10 cellular contexts compared by ENCODE assay signal in the genomic region with DNA sequence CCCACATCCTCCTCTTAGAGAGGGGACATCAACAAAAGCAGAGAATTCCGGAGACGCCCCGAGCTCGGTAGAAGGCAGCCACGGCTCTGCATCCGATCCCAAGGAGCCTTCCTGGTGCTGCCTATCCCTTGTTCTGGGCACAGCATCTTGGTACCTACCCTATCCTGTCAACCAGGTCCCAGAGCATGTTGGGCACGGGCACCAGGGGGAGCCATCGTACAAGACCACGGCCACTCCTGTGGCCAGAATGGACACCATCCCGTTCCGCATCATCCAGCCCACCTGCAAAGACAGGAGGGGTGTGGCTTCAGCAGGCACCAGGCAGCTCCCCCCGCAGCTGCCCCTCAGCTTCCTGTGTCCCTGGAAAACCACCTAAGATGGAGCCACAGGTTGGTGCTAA.
A peak's percentile ranks its signal among the peaks of the same experiment; 100 is the strongest.
DNase-seq lines count a peak whose midpoint lies in the region; ATAC-seq, FAIRE-seq and TF ChIP-seq lines count a peak whose summit lies in the region.
"Had no signal": no experiment of that assay in that cellular context is flagged by ENCODE, and none has a peak within 500 bp of the region (broad histone marks: within the 10 kb centered on the region; RNA-seq: fewer than 3 reads in every experiment).

No MANE protein-coding gene starts in this region.

- H3K4me1 ChIP-seq in A673 (ENCODE audit: insufficient read depth, low read length, poor library complexity, severe bottlenecking) (no peaks in the 10 kb centered on the region), SJCRH30 (no peaks in the 10 kb centered on the region)

- H3K27ac ChIP-seq in A673 (ENCODE audit: low read depth, low read length, poor library complexity, severe bottlenecking) (no peak overlapping the region), SJCRH30 (no peak overlapping the region)
- H3K27ac ChIP-seq: SK-N-MC, skin epidermis had no signal

- CTCF ChIA-PET in A673 (lab: Charles Lee), result no interaction called here

- intact Hi-C loops in A673 (cut with micrococcal nuclease; ENCODE audit: unreplicated experiment), result no loop called here

- H3K9me3 ChIP-seq in A673 (ENCODE audit: low read depth, low read length, poor library complexity, severe bottlenecking) (no peaks in the 10 kb centered on the region), SJCRH30 (replicated peaks) (no peaks in the 10 kb centered on the region)

- DNase-seq in A673 (ENCODE audit: low spot score) (peak; percentile 9), SJCRH30 (peak; percentile 52 to 62), islet precursor cell (peak; percentile 77), GM19239 (ENCODE audit: insufficient read length, low spot score) (no peak), pons (ENCODE audit: low spot score) (no peak)

- ATAC-seq in HG03135 (IDR thresholded peaks at IDR 0.05; ENCODE audit: unreplicated experiment), result no peak
- no peak for ATAC-seq in GM18909 (IDR thresholded peaks at IDR 0.05; ENCODE audit: poor library complexity, unreplicated experiment)

- BruUV-seq in A673 (replicated peaks; lab: Mats Ljungman, UMichigan), result no TSS peak

- H3K27me3 ChIP-seq in A673 (replicated peaks; ENCODE audit: insufficient read depth, low read depth, low read length, poor library complexity), result no peaks in the 10 kb centered on the region
- H3K27me3 ChIP-seq in SJCRH30, result no peaks in the 10 kb centered on the region

- H3K36me3 ChIP-seq in A673 (ENCODE audit: insufficient read depth, low read length, poor library complexity, severe bottlenecking), result no peaks in the 10 kb centered on the region
- no peaks in the 10 kb centered on the region for H3K36me3 ChIP-seq in SJCRH30

- peak; percentile 49 for TF ChIP-seq CTCF in A673 (conservative IDR thresholded peaks at IDR 0.05; ENCODE audit: low read depth, low read length)
- peak; percentile 29 for TF ChIP-seq CTCF in GM12873 (IDR thresholded peaks at IDR 0.05; ENCODE audit: insufficient read depth, low read depth, low read length, missing control alignments)

- H3K4me3 ChIP-seq in A673 (ENCODE audit: low read depth, low read length, poor library complexity, severe bottlenecking) (no peak overlapping the region), SJCRH30 (no peak overlapping the region)
- H3K4me3 ChIP-seq: SK-N-MC, skin epidermis had no signal

- no peak for FAIRE-seq in GM19239 (lab: Jason Lieb, UNC)

- POLR2A ChIA-PET in A673 (lab: Charles Lee; ENCODE audit: low non-redundant PET), result no interaction called here

Comparison
In these comparisons a context has a peak if more than half of its experiments do, and no peak if none do; other contexts are left out.
1. DNase-seq: peak in A673 (single experiment), SJCRH30 (2 of 2) and islet precursor cell (single experiment); none in GM19239 (single experiment) and pons (single experiment).